23 cellular contexts compared by ENCODE assay signal in the genomic region with DNA sequence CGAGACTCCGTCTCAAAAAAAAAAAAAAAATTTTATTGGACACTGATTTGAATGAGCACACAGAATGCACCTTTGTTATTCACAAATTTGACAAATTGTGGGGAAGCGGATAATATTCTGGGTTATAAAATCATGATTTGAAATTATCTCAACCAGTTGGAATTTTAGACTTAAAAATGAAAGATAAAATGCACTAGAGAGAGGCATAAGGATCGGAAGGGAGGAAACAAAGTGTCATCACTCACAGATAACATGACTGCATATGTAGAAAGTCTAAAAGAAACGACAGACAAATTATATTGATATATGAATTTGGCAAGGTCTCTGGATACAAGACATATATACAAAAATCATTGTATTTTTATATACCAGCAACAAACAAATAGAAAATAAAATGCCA.
"Had no signal": no experiment of that assay in that cellular context is flagged by ENCODE, and none has a peak within 500 bp of the region (broad histone marks: within the 10 kb centered on the region; RNA-seq: fewer than 3 reads in every experiment).

No MANE protein-coding gene starts in this region.

- H3K4me3 ChIP-seq: colonic mucosa, esophagus squamous epithelium, gastrocnemius medialis, heart right ventricle, left lung, lower lobe of right lung, mucosa of descending colon had no signal

- H3K4me1 Mint-ChIP-seq: endodermal cell had no signal

- ATAC-seq: effector memory CD8-positive, alpha-beta T cell; esophagus mucosa; gastrocnemius medialis; heart right ventricle; left lung; left ventricle myocardium superior; lower lobe of right lung; mucosa of descending colon had no signal

- H3K36me3 Mint-ChIP-seq: mesothelial cell of epicardium, naive B cell had no signal

- H3K27me3 Mint-ChIP-seq: effector memory CD8-positive, alpha-beta T cell had no signal

- DNase-seq: colonic mucosa; cortex of kidney; effector CD8-positive, alpha-beta T cell; effector memory CD8-positive, alpha-beta T cell; endodermal cell; erythroblast; esophagus squamous epithelium; foreskin melanocyte; gastrocnemius medialis; glutamatergic neuron; head of caudate nucleus; heart right ventricle; hippocampal formation; left cardiac atrium; left lung; left ventricle myocardium superior; lower lobe of right lung; mesenchymal stem cell; mucosa of descending colon; naive B cell had no signal

- H3K9me3 Mint-ChIP-seq: effector memory CD8-positive, alpha-beta T cell had no signal

- H3K4me3 Mint-ChIP-seq: dendritic cell treated with granulocyte-macrophage colony-stimulating factor and Interleukin-4, amounts not matched to agents 40 ng/mL and 50 ng/mL, for 4 days; effector memory CD8-positive, alpha-beta T cell; endodermal cell; mesothelial cell of epicardium had no signal

- H3K27ac Mint-ChIP-seq: dendritic cell treated with granulocyte-macrophage colony-stimulating factor and Interleukin-4, amounts not matched to agents 40 ng/mL and 50 ng/mL, for 4 days; effector memory CD8-positive, alpha-beta T cell; endodermal cell; mesothelial cell of epicardium had no signal
